ENCODE assay signal across 1 cellular context in genomic region chr20:17590245-17590644, GRCh38.
TF ChIP-seq lines count a peak whose summit lies in the region.

No MANE protein-coding gene starts in this region.

TF ChIP-seq in GM12878, 131 proteins besides CTCF, POLR2A, EP300 and RAD21:
- no peak for TF ChIP-seq CEBPB (IDR thresholded peaks at IDR 0.05; ENCODE audit: borderline replicate concordance in 1 of 2, low read depth in 2 of 2, low read length in 2 of 2)
- no peak for TF ChIP-seq ATF7 (IDR thresholded peaks at IDR 0.05; ENCODE audit: low read depth)
- no peak for TF ChIP-seq ZNF687 (IDR thresholded peaks at IDR 0.05)
- no peak for TF ChIP-seq BACH1 (IDR thresholded peaks at IDR 0.05; ENCODE audit: borderline replicate concordance)
- no peak for TF ChIP-seq PRDM15 (CRISPR knock-in tag; IDR thresholded peaks at IDR 0.05)
- no peak for TF ChIP-seq BCL11A (IDR thresholded peaks at IDR 0.05; ENCODE audit: low read depth, low read length)
- TF ChIP-seq RCOR1 (conservative IDR thresholded peaks at IDR 0.05; ENCODE audit: low read depth, low read length), result no peak
- no peak for TF ChIP-seq POU2F2 (IDR thresholded peaks at IDR 0.05; ENCODE audit: borderline replicate concordance, low read depth, low read length)
- no peak for TF ChIP-seq RFX5 (IDR thresholded peaks at IDR 0.05; ENCODE audit: low read depth, low read length)
- TF ChIP-seq USF2 (IDR thresholded peaks at IDR 0.05; ENCODE audit: borderline replicate concordance, low read depth, low read length), result no peak
- TF ChIP-seq SUZ12 (IDR thresholded peaks at IDR 0.05; ENCODE audit: unreplicated experiment), result no peak
- TF ChIP-seq E2F4 (IDR thresholded peaks at IDR 0.05; ENCODE audit: low read depth, low read length), result no peak
- TF ChIP-seq MYC (IDR thresholded peaks at IDR 0.05; ENCODE audit: insufficient read depth, insufficient read length, insufficient replicate concordance, low read length, severe bottlenecking), result no peak
- TF ChIP-seq E2F8 (IDR thresholded peaks at IDR 0.05; ENCODE audit: low read depth, partially characterized antibody), result no peak
- TF ChIP-seq CHD4 (IDR thresholded peaks at IDR 0.05), result no peak
- no peak for TF ChIP-seq MAX (IDR thresholded peaks at IDR 0.05; ENCODE audit: low read depth, low read length)
- TF ChIP-seq TAF1 (IDR thresholded peaks at IDR 0.05; ENCODE audit: borderline replicate concordance, low read depth, low read length), result no peak
